In genomic region chr20:20036756-20037155, GRCh38 we compare ENCODE assay signal across 2 cellular contexts.
TF ChIP-seq lines count a peak whose summit lies in the region.

No MANE protein-coding gene starts in this region.

TF ChIP-seq in SK-N-SH, 30 proteins besides CTCF, POLR2A, EP300 and RAD21 (continued from another document):
- peak; percentile 8; the same call in 1 of the 2 replicates for TF ChIP-seq POLR2AphosphoS5 (IDR thresholded peaks at IDR 0.05; ENCODE audit: low read depth, low read length)
TF ChIP-seq in SK-N-SH: peak in this region for 1.

TF ChIP-seq in SK-N-SH treated with all-trans-retinoic acid at 6 μM for 48 hours, 23 proteins besides CTCF, POLR2A, EP300 and RAD21 (continued from another document):
- TF ChIP-seq TSHZ2 (CRISPR knock-in tag; IDR thresholded peaks at IDR 0.05) (no peak), OSR1 (CRISPR knock-in tag; IDR thresholded peaks at IDR 0.05) (no peak), ZFP3 (CRISPR knock-in tag; IDR thresholded peaks at IDR 0.05) (no peak), CSRNP3 (CRISPR knock-in tag; IDR thresholded peaks at IDR 0.05) (no peak), ZNF8 (CRISPR knock-in tag; IDR thresholded peaks at IDR 0.05) (no peak), TOX (CRISPR knock-in tag; IDR thresholded peaks at IDR 0.05; ENCODE audit: borderline replicate concordance) (no peak), ZFP30 (CRISPR knock-in tag; IDR thresholded peaks at IDR 0.05) (no peak), ZNF565 (CRISPR knock-in tag; conservative IDR thresholded peaks at IDR 0.05; ENCODE audit: low read depth) (no peak), TCF4 (CRISPR knock-in tag; IDR thresholded peaks at IDR 0.05; ENCODE audit: borderline replicate concordance) (no peak)
